Comparison of ENCODE assay signal across 13 cellular contexts in the genomic region with DNA sequence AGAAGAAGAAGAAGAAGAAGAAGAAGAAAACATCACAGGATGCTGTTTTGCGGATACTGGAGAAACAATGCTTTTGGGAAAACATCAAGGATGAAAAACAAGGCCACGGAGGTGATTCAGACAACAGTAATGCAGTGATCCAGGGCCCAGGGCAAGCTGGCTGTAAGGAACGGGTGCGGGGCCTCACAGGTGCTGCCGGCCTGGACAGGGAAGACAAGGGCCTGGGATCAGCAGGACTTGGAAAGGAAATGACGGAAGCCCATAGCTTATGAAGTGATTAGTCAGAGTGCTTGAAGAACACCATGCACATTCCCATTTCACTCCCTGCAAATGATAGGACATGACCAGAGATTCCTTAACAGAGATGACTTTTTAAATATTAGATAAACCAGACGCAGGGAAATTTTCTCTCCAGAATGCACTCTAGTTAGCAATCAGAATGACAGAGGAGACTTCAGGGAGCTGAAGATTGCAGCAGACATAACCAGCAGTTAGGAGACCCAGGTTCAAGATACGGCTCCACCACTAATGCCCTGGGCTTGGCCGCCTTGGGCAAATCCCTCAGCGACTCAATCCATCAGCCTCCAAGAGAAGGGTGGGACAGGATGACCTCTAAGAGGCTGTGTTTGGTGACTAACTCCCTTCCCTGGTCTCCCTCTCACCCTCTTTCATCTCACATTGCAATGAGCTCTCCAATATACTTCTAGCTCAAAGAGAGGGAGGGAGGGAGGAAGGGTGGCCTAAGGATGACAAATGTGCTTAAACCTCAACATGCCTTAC. TPM values are rescaled to one million over a fixed set of nuclear protein-coding genes. Genes with fewer than 3 reads are reported as not detected.
DNase-seq lines count a peak whose midpoint lies in the region; ATAC-seq and TF ChIP-seq lines count a peak whose summit lies in the region.
"Had no signal": no experiment of that assay in that cellular context is flagged by ENCODE, and none has a peak within 500 bp of the region (broad histone marks: within the 10 kb centered on the region; RNA-seq: fewer than 3 reads in every experiment).

No MANE protein-coding gene starts in this region.

- H3K14ac ChIP-seq in mesenchymal stem cell (ENCODE audit: low read length in 2 of 2): no peak overlapping the region

- TF ChIP-seq CTCF in AG10803 (conservative IDR thresholded peaks at IDR 0.05; ENCODE audit: low read length) (no peak), choroid plexus epithelial cell (conservative IDR thresholded peaks at IDR 0.05; ENCODE audit: low read depth, low read length) (no peak)

- H2BK15ac ChIP-seq in mesenchymal stem cell (ENCODE audit: low read depth, poor library complexity, severe bottlenecking): no peak overlapping the region

- DNase-seq in AG10803 (ENCODE audit: low read depth): peak; percentile 90
- peak; percentile 50 for DNase-seq in MG63
- peak; percentile 90 for DNase-seq in choroid plexus epithelial cell (ENCODE audit: low read depth)
- peak; percentile 94 for DNase-seq in mesenchymal stem cell
- DNase-seq in amygdala (lab: John Stamatoyannopoulos, UW): no peak
- no peak for DNase-seq in SIG-M5 (lab: John Stamatoyannopoulos, UW)
- DNase-seq in Right ventricle myocardium superior: no peak
- DNase-seq: activated CD4-positive, CD25-positive, alpha-beta regulatory T cell; C1 segment of cervical spinal cord; OCI-M1; stimulated activated CD4-positive, alpha-beta T cell treated with anti-CD3 and anti-CD28 coated beads, Interleukin-12 subunit alpha, Interleukin-12 subunit beta, amount 100 ng/mL, for 4 hours; stimulated activated naive CD8-positive, alpha-beta T cell treated with anti-CD3 and anti-CD28 coated beads, Interleukin-15, Interleukin-2, amounts not matched to agents 100 U/mL and 50 U/mL, for 24 hours had no signal

- H3K36me3 ChIP-seq in MG63 (no peaks in the 10 kb centered on the region), mesenchymal stem cell (ENCODE audit: control insufficient read depth in 1 of 2, insufficient read depth in 2 of 2, low read depth in 1 of 2, low read length in 2 of 2) (no peaks in the 10 kb centered on the region)

- ATAC-seq in Right ventricle myocardium superior (ENCODE audit: poor library complexity) (no peak), GM21367 (IDR thresholded peaks at IDR 0.05; ENCODE audit: unreplicated experiment) (no peak)
- ATAC-seq: stimulated activated naive CD8-positive, alpha-beta T cell treated with anti-CD3 and anti-CD28 coated beads, Interleukin-15, Interleukin-2, amounts not matched to agents 100 U/mL and 50 U/mL, for 24 hours had no signal

- peaks cover 11% of the 10 kb centered on the region for H3K79me1 ChIP-seq in mesenchymal stem cell (replicated peaks; ENCODE audit: low read length, poor library complexity, severe bottlenecking)

- H3K18ac ChIP-seq in mesenchymal stem cell (ENCODE audit: low read depth in 1 of 2, low read length in 2 of 2): peak overlapping the region; percentile 40 to 72

- peaks cover 17% of the 10 kb centered on the region for H3K4me1 ChIP-seq in mesenchymal stem cell (ENCODE audit: control insufficient read depth, insufficient read depth, low read depth, low read length)

- peak overlapping the region in 1 of 2 experiments; percentile 21 for H3K4ac ChIP-seq in mesenchymal stem cell (ENCODE audit: low read depth in 1 of 2, low read length in 2 of 2)

- H2BK12ac ChIP-seq in mesenchymal stem cell (ENCODE audit: low read length in 2 of 2): no peak overlapping the region

- under 1% methylated on average over 8 of the region's 10 CpGs for WGBS in mesenchymal stem cell

- peak overlapping the region; percentile 87 for H3K27ac ChIP-seq in mesenchymal stem cell (ENCODE audit: low read length, poor library complexity, severe bottlenecking)

- no peak overlapping the region for H3K9ac ChIP-seq in mesenchymal stem cell (ENCODE audit: low read length)

- H2AK5ac ChIP-seq in mesenchymal stem cell (ENCODE audit: low read length, severe bottlenecking): peak overlapping the region; percentile 19

- no peak overlapping the region for H4K91ac ChIP-seq in mesenchymal stem cell (ENCODE audit: low read length)

- no peak overlapping the region for H2BK120ac ChIP-seq in mesenchymal stem cell (ENCODE audit: low read depth, low read length)

- H3K27me3 ChIP-seq in MG63: no peaks in the 10 kb centered on the region
- no peaks in the 10 kb centered on the region for H3K27me3 ChIP-seq in mesenchymal stem cell (ENCODE audit: control insufficient read depth in 1 of 2, insufficient read depth in 1 of 2, low read length in 2 of 2)

- no peak overlapping the region for H2BK5ac ChIP-seq in mesenchymal stem cell (ENCODE audit: low read depth, low read length, poor library complexity, severe bottlenecking)

- H3K4me3 ChIP-seq in AG10803 (ENCODE audit: low read length) (no peak overlapping the region), MG63 (no peak overlapping the region), choroid plexus epithelial cell (ENCODE audit: low read depth, low read length) (no peak overlapping the region), mesenchymal stem cell (ENCODE audit: insufficient read depth in 1 of 2, low read depth in 1 of 2, low read length in 2 of 2) (no peak overlapping the region)

- H3K9me3 ChIP-seq in MG63 (no peaks in the 10 kb centered on the region), mesenchymal stem cell (ENCODE audit: control insufficient read depth, low read length) (no peaks in the 10 kb centered on the region)

- intact Hi-C loops in Right ventricle myocardium superior (cut with DNase I): no loop called here

- H3K4me2 ChIP-seq in mesenchymal stem cell (ENCODE audit: low read length, poor library complexity, severe bottlenecking): no peak overlapping the region

- no peak overlapping the region for H3K23ac ChIP-seq in mesenchymal stem cell (ENCODE audit: low read length in 2 of 2)

- no peak overlapping the region for H4K8ac ChIP-seq in mesenchymal stem cell (ENCODE audit: low read length)

- H2AFZ ChIP-seq in mesenchymal stem cell (ENCODE audit: low read depth, low read length): peak overlapping the region; percentile 64

RNA-seq across cellular contexts. Expression of a gene that starts 54.1 kb away (rescaled TPM):
- 28.1 and 36.1 TPM in 2 replicates for total RNA-seq in MG63 (2014; rRNA removed; shearing (Covaris generic); ENCODE audit: low replicate concordance)
- 22.6 TPM for polyA plus RNA-seq in mesenchymal stem cell (2013, experiment 1 of 2)
- 22.6 TPM for polyA plus RNA-seq in mesenchymal stem cell (2013, experiment 2 of 2)
- total RNA-seq in Right ventricle myocardium superior: 22.5 TPM

Comparison
In these comparisons a context has a peak if more than half of its experiments do, and no peak if none do; other contexts are left out.
1. DNase-seq: peak in AG10803 (single experiment), MG63 (single experiment), choroid plexus epithelial cell (single experiment) and mesenchymal stem cell (single experiment); none in amygdala (0 of 56), SIG-M5 (single experiment) and Right ventricle myocardium superior (single experiment).